Comparison of ENCODE assay signal across 11 cellular contexts in the genomic region with DNA sequence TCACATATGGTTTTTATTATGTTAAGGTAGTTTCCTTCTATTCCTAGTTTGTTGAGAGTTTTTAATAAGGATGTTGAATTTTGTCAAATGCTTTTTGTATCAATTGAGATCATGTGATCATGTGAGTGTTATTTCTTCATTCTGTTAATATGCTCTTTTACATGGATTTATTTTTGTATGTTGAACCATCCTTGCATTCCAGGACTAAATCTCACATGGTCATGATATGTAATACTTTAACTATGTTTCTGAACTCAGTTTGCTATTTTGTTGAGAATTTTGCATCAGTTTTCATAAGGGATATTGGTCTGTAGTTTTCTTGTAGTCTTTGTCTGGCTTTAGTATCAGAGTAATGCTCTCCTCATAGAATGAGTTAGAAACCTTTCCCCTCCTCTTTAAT. TPM values are rescaled to one million over a fixed set of nuclear protein-coding genes. Genes with fewer than 3 reads are reported as not detected.
"Had no signal": no experiment of that assay in that cellular context is flagged by ENCODE, and none has a peak within 500 bp of the region (broad histone marks: within the 10 kb centered on the region; RNA-seq: fewer than 3 reads in every experiment).

No MANE protein-coding gene starts in this region.

- H3K4me1 ChIP-seq: HAP-1 had no signal

- H3K4me3 Mint-ChIP-seq: IgD-negative memory B cell had no signal

- H3K36me3 ChIP-seq: HAP-1 had no signal

- ATAC-seq: HCT116, HepG2 had no signal

- H3K27me3 Mint-ChIP-seq: IgD-negative memory B cell had no signal

- H3K27ac ChIP-seq: GM23248, HL-60 had no signal

- FAIRE-seq: HepG2 had no signal

- DNase-seq: GM23248, GOT3, H7, KG1 had no signal

- H3K4me3 ChIP-seq: GM23248, HAP-1 had no signal

- H2AFZ ChIP-seq: GM23248 had no signal

- H3K27ac Mint-ChIP-seq: IgD-negative memory B cell had no signal

- H3K9ac ChIP-seq: GM23248 had no signal

RNA-seq across cellular contexts. Expression of gene KCNQ1, which starts 43.2 kb away (rescaled TPM):
- total RNA-seq: GM23248, HT1080 had no signal

RNA-seq across cellular contexts. Expression of gene TRPM5, which starts 43.7 kb away (rescaled TPM):
- total RNA-seq: GM23248, H4, H7, HepG2 had no signal
